1 cellular context compared by ENCODE assay signal in the genomic region with DNA sequence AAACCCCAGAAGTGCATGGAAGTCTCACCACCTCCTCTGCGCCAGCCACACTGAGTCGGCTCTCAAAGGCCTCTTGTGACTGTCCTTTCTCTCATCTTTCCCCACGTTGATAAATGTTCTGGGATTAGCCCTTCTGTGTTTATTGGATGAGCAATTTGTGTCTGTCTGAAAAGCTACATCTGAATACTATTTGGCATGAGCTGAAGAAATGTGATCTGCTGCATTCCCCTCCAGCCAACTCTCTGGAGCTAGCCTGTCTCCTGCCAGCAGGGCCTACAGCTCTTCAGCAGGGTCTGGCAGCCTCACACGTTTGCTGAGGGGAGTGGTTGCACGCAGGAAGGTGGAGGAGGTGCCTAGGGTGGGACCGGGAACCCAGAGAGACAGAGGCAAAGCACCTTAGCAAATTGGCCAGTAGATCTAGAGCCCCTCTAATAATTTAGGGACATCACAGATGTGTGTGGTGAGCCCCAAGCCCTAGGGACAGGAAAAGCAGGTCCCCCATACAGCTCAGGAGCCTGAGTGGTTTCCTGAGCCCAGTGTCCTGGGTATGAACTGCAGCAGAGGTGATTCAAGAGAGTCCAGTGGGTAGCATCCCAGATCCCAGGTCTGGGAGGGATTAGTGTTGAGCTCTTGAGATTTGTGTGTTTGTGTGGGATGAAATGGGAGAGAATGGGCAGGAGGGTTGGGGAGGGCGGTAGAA.
A peak's percentile ranks its signal among the peaks of the same experiment; 100 is the strongest.
TF ChIP-seq lines count a peak whose summit lies in the region.

No MANE protein-coding gene starts in this region.

TF ChIP-seq in SK-N-SH, 30 proteins besides CTCF, POLR2A, EP300 and RAD21 (continued from another document):
- TF ChIP-seq, protein P1, sequence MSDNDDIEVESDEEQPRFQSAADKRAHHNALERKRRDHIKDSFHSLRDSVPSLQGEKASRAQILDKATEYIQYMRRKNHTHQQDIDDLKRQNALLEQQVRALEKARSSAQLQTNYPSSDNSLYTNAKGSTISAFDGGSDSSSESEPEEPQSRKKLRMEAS (IDR thresholded peaks at IDR 0.05; ENCODE audit: low read depth): 0 out of 2 replicates have a peak, but pooled peaks have one; percentile 21
- TF ChIP-seq POLR2AphosphoS5 (IDR thresholded peaks at IDR 0.05; ENCODE audit: low read depth, low read length) (peak; percentile 30; the same call in 1 of the 2 replicates), JUND (IDR thresholded peaks at IDR 0.05) (no peak), TCF12 (IDR thresholded peaks at IDR 0.05) (peak; percentile 26; the same call in 1 of the 2 replicates), RFX5 (IDR thresholded peaks at IDR 0.05; ENCODE audit: low read length) (no peak), ELF1 (IDR thresholded peaks at IDR 0.05) (no peak), MEF2A (IDR thresholded peaks at IDR 0.05; ENCODE audit: borderline replicate concordance, low read depth) (no peak)
- TF ChIP-seq, protein P2, sequence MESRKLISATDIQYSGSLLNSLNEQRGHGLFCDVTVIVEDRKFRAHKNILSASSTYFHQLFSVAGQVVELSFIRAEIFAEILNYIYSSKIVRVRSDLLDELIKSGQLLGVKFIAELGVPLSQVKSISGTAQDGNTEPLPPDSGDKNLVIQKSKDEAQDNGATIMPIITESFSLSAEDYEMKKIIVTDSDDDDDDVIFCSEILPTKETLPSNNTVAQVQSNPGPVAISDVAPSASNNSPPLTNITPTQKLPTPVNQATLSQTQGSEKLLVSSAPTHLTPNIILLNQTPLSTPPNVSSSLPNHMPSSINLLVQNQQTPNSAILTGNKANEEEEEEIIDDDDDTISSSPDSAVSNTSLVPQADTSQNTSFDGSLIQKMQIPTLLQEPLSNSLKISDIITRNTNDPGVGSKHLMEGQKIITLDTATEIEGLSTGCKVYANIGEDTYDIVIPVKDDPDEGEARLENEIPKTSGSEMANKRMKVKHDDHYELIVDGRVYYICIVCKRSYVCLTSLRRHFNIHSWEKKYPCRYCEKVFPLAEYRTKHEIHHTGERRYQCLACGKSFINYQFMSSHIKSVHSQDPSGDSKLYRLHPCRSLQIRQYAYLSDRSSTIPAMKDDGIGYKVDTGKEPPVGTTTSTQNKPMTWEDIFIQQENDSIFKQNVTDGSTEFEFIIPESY (IDR thresholded peaks at IDR 0.05; ENCODE audit: borderline replicate concordance, low read depth): no peak
